Comparison of ENCODE assay signal across 13 cellular contexts in genomic region chr10:37434091-37434490, GRCh38.
DNase-seq lines count a peak whose midpoint lies in the region; ATAC-seq, FAIRE-seq and TF ChIP-seq lines count a peak whose summit lies in the region.
"Had no signal": no experiment of that assay in that cellular context is flagged by ENCODE, and none has a peak within 500 bp of the region (broad histone marks: within the 10 kb centered on the region; RNA-seq: fewer than 3 reads in every experiment).

No MANE protein-coding gene starts in this region.

- no peak overlapping the region for H3K4me2 ChIP-seq in OCI-LY7 (ENCODE audit: low read length)

- H3K9me3 ChIP-seq in OCI-LY7 (ENCODE audit: low read length) (no peaks in the 10 kb centered on the region), stomach (no peaks in the 10 kb centered on the region)
- H3K9me3 ChIP-seq: ascending aorta had no signal

- H3K9me2 ChIP-seq in OCI-LY7 (ENCODE audit: insufficient read depth, low read length) = no peaks in the 10 kb centered on the region

- ATAC-seq in activated naive CD4-positive, alpha-beta T cell treated with anti-CD3 and anti-CD28 coated beads, Interleukin-2, amount 50 U/mL, for 72 hours = no peak
- ATAC-seq: sciatic nerve had no signal

- H3K27ac ChIP-seq in OCI-LY7 (ENCODE audit: low read depth, low read length, poor library complexity, severe bottlenecking) = no peak overlapping the region
- H3K27ac ChIP-seq in stomach = no peak overlapping the region
- H3K27ac ChIP-seq: ascending aorta had no signal

- no TSS peak for BruUV-seq in OCI-LY7 (replicated peaks; lab: Mats Ljungman, UMichigan)

- WGBS in stomach, 5 donors = 36 to 47% (median 46%) methylated on average over 2 of the region's 2 CpGs

- DNase-seq in GM12865 (ENCODE audit: low read depth) (peak; percentile 2), OCI-LY7 (ENCODE audit: low spot score) (no peak), epithelial cell of esophagus (ENCODE audit: low read depth) (peak; percentile 36), stomach (no peak), NCI-H1105 treated with DMSO at 0.1 percent for 48 hours (lab: John Stamatoyannopoulos, UW) (no peak)
- DNase-seq in activated naive CD4-positive, alpha-beta T cell treated with anti-CD3 and anti-CD28 coated beads, Interleukin-2, amount 50 U/mL, for 72 hours (ENCODE audit: low spot score in 2 of 2) = no peak
- no peak for DNase-seq in activated CD4-positive, alpha-beta T cell treated with anti-CD3 and anti-CD28 coated beads for 4 hours
- DNase-seq: CD4-positive, CD25-positive, alpha-beta regulatory T cell; KG1; NCI-H345 had no signal

- H3K4me3 ChIP-seq in GM12865 (ENCODE audit: low read depth, low read length) = no peak overlapping the region
- H3K4me3 ChIP-seq in OCI-LY7 (ENCODE audit: low read depth, low read length, poor library complexity, severe bottlenecking) = no peak overlapping the region
- H3K4me3 ChIP-seq in epithelial cell of esophagus (ENCODE audit: low read length) = no peak overlapping the region
- H3K4me3 ChIP-seq in stomach = no peak overlapping the region
- H3K4me3 ChIP-seq: ascending aorta had no signal

- H3K79me2 ChIP-seq in OCI-LY7 (ENCODE audit: insufficient read depth, low read depth, low read length) = no peaks in the 10 kb centered on the region

- H2AFZ ChIP-seq in OCI-LY7 (ENCODE audit: low read length) = no peak overlapping the region

- H3K36me3 ChIP-seq in OCI-LY7 (ENCODE audit: insufficient read depth, low read length) (no peaks in the 10 kb centered on the region), stomach (no peaks in the 10 kb centered on the region)
- H3K36me3 ChIP-seq: ascending aorta had no signal

- no peaks in the 10 kb centered on the region for H3K36me3 Mint-ChIP-seq in activated naive CD4-positive, alpha-beta T cell treated with anti-CD3 and anti-CD28 coated beads, Interleukin-2, amount 50 U/mL, for 72 hours
- H3K36me3 Mint-ChIP-seq: CD4-positive, CD25-positive, alpha-beta regulatory T cell had no signal

- FAIRE-seq in A204.1 (lab: Jason Lieb, UNC) = peak; percentile 96

- POLR2A ChIA-PET in OCI-LY7 (lab: Charles Lee) = no interaction called here

- CTCF ChIA-PET in OCI-LY7 (lab: Charles Lee; ENCODE audit: unreplicated experiment) = no interaction called here

- H3K4me1 ChIP-seq in OCI-LY7 (ENCODE audit: insufficient read depth, low read length, poor library complexity, severe bottlenecking) = no peaks in the 10 kb centered on the region
- no peaks in the 10 kb centered on the region for H3K4me1 ChIP-seq in stomach
- H3K4me1 ChIP-seq: ascending aorta had no signal

- no peak for TF ChIP-seq POLR2A in stomach (IDR thresholded peaks at IDR 0.05)

- intact Hi-C loops in OCI-LY7 (cut with micrococcal nuclease; ENCODE audit: unreplicated experiment) (no loop called here), stomach (cut with DNase I; ENCODE audit: low total_unique reads) (no loop called here)

- TF ChIP-seq CTCF in GM12865 (IDR thresholded peaks at IDR 0.05; ENCODE audit: insufficient read depth, low read depth, low read length, missing control alignments) (no peak), OCI-LY7 (conservative IDR thresholded peaks at IDR 0.05; ENCODE audit: low read length) (peak; percentile 55), epithelial cell of esophagus (IDR thresholded peaks at IDR 0.05; ENCODE audit: insufficient read depth, low read depth, low read length, missing control alignments) (no peak), stomach (IDR thresholded peaks at IDR 0.05) (peak in 1 of 7 experiments; percentile 29)

- no peak overlapping the region for H3K27ac Mint-ChIP-seq in activated naive CD4-positive, alpha-beta T cell treated with anti-CD3 and anti-CD28 coated beads, Interleukin-2, amount 50 U/mL, for 72 hours
- H3K27ac Mint-ChIP-seq: CD4-positive, CD25-positive, alpha-beta regulatory T cell had no signal

- H3K27me3 ChIP-seq in stomach = no peaks in the 10 kb centered on the region
- H3K27me3 ChIP-seq: ascending aorta had no signal

- no peak for TF ChIP-seq EP300 in stomach (IDR thresholded peaks at IDR 0.05)

- H3K9me3 Mint-ChIP-seq in activated naive CD4-positive, alpha-beta T cell treated with anti-CD3 and anti-CD28 coated beads, Interleukin-2, amount 50 U/mL, for 72 hours = peaks cover 7 to 10% of the 10 kb centered on the region in 2 donors

- H4K20me1 ChIP-seq in OCI-LY7 (ENCODE audit: insufficient read depth, low read length) = no peaks in the 10 kb centered on the region

Comparison
In these comparisons a context has a peak if more than half of its experiments do, and no peak if none do; other contexts are left out.
1. DNase-seq: peak in GM12865 (single experiment) and epithelial cell of esophagus (single experiment); none in OCI-LY7 (single experiment), stomach (single experiment), activated naive CD4-positive, alpha-beta T cell treated with anti-CD3 and anti-CD28 coated beads, Interleukin-2, amount 50 U/mL, for 72 hours (0 of 2), activated CD4-positive, alpha-beta T cell treated with anti-CD3 and anti-CD28 coated beads for 4 hours (0 of 2) and NCI-H1105 treated with DMSO at 0.1 percent for 48 hours (single experiment).